Comparison of ENCODE assay signal across 8 cellular contexts in the genomic region with DNA sequence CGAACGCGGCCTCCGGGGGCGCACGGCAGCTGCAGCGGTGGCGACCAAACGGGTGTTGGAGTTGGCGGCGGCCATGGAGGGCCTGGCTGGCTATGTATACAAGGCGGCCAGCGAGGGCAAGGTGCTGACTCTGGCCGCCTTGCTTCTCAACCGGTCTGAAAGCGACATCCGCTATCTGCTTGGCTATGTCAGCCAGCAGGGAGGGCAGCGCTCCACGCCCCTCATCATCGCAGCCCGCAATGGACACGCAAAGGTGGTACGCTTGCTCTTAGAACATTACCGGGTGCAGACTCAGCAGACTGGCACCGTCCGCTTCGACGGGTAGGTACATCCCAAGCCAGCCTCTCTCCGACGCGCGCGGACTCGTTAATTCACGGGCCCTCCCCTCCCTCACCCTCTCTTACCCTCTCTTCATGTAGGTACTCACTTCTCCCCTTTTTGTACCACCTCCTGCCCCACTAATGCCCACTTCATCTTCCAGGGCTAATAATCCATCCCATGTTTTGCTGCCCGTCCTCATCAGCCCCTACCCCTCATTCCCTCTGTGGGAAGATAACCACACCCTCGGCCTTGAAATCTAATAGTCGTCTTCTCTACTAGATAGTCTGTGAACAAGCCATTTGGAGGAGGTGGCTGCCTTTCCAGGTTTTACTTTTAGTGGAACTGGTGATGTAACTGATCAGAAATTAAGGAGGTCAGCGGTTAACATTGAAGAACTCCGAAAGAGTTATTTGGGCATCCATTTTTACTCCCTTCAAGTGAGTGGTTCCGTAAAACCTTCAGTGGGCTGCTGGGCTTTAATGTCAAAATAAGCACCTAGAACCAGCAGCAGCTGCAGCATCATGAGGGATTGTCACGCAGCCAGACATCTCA. TPM values are rescaled to one million over a fixed set of nuclear protein-coding genes. Genes with fewer than 3 reads are reported as not detected.
A peak's percentile ranks its signal among the peaks of the same experiment; 100 is the strongest.
DNase-seq lines count a peak whose midpoint lies in the region; ATAC-seq and TF ChIP-seq lines count a peak whose summit lies in the region.

No MANE protein-coding gene starts in this region.

- H3K4me2 ChIP-seq in BLaER1 treated with 17β-estradiol and CSF1 and Interleukin-3, amounts not matched to agents 10 nM and 100 nM: peak overlapping the region; percentile 90 to 100 (median 94)

- H3K4me1 Mint-ChIP-seq in activated CD8-positive, alpha-beta T cell treated with anti-CD3 and anti-CD28 coated beads, Interleukin-2, amount 10 ng/mL, durations not matched to agents 7 days and 5 days (ENCODE audit: low read depth): peaks cover 41% of the 10 kb centered on the region

- H3K9ac ChIP-seq in BLaER1 treated with 17β-estradiol and CSF1 and Interleukin-3, amounts not matched to agents 10 nM and 100 nM: peak overlapping the region; percentile 94 to 99 (median 96)

- no peaks in the 10 kb centered on the region for H3K9me3 Mint-ChIP-seq in activated CD8-positive, alpha-beta T cell treated with anti-CD3 and anti-CD28 coated beads, Interleukin-2, amount 10 ng/mL, durations not matched to agents 7 days and 5 days (ENCODE audit: insufficient read depth)

- H3K4me3 ChIP-seq in BLaER1 treated with 17β-estradiol and CSF1 and Interleukin-3, amounts not matched to agents 10 nM and 100 nM: peak overlapping the region; percentile 78 to 97 (median 94)
- peak overlapping the region; percentile 70 to 91 for H3K4me3 ChIP-seq in foreskin fibroblast (ENCODE audit: low read depth in 1 of 2, low read length in 2 of 2)

- peak overlapping the region; percentile 96 to 99 (median 97) for H3K27ac ChIP-seq in BLaER1 treated with 17β-estradiol and CSF1 and Interleukin-3, amounts not matched to agents 10 nM and 100 nM

- H4K20me1 ChIP-seq in BLaER1 treated with 17β-estradiol and CSF1 and Interleukin-3, amounts not matched to agents 10 nM and 100 nM: peaks cover 40 to 54% (median 53%) of the 10 kb centered on the region in 11 experiments

- H3K9me3 ChIP-seq in BLaER1 treated with 17β-estradiol and CSF1 and Interleukin-3, amounts not matched to agents 10 nM and 100 nM (replicated peaks in 1 of 11): peaks cover 0 to 5% (median 0%) of the 10 kb centered on the region in 11 experiments; a peak in 2 of 22 replicates

- H3K4me3 Mint-ChIP-seq in activated CD8-positive, alpha-beta T cell treated with anti-CD3 and anti-CD28 coated beads, Interleukin-2, amount 10 ng/mL, durations not matched to agents 7 days and 5 days: peak overlapping the region; percentile 88

- TF ChIP-seq CTCF in foreskin fibroblast (IDR thresholded peaks at IDR 0.05; ENCODE audit: low read depth, low read length): peak; percentile 22

- peak overlapping the region; percentile 98 for H3K27ac Mint-ChIP-seq in activated CD8-positive, alpha-beta T cell treated with anti-CD3 and anti-CD28 coated beads, Interleukin-2, amount 10 ng/mL, durations not matched to agents 7 days and 5 days

- DNase-seq in NCI-H1092 treated with DMSO at 0.1 percent for 48 hours (lab: John Stamatoyannopoulos, UW): peak; percentile 46
- peak; percentile 81 for DNase-seq in activated CD8-positive, alpha-beta T cell treated with anti-CD3 and anti-CD28 coated beads, Interleukin-2, amount 10 ng/mL, durations not matched to agents 7 days and 5 days
- peak in 1 of 2 donors; percentile 37 for DNase-seq in foreskin fibroblast
- DNase-seq in posterior vena cava (ENCODE audit: low spot score): peak; percentile 91
- no peak for DNase-seq in activated effector memory CD4-positive, alpha-beta T cell treated with anti-CD3 and anti-CD28 coated beads, Interleukin-2, amount 50 U/mL, for 16 hours

- peaks cover 25% of the 10 kb centered on the region for H3K36me3 Mint-ChIP-seq in activated CD8-positive, alpha-beta T cell treated with anti-CD3 and anti-CD28 coated beads, Interleukin-2, amount 10 ng/mL, durations not matched to agents 7 days and 5 days (ENCODE audit: low read depth)

- no peaks in the 10 kb centered on the region for H3K27me3 ChIP-seq in BLaER1 treated with 17β-estradiol and CSF1 and Interleukin-3, amounts not matched to agents 10 nM and 100 nM

- peaks cover 41 to 65% (median 46%) of the 10 kb centered on the region in 10 experiments for H3K4me1 ChIP-seq in BLaER1 treated with 17β-estradiol and CSF1 and Interleukin-3, amounts not matched to agents 10 nM and 100 nM

- POLR2A ChIA-PET in activated CD8-positive, alpha-beta T cell treated with anti-CD3 and anti-CD28 coated beads, Interleukin-2, amount 10 ng/mL, durations not matched to agents 7 days and 5 days (lab: Charles Lee): interaction anchor here (1.2 to 3.1 kb wide), 11 partner anchors 10 to 101 kb away, joined by 4 to 32 read pairs (median 8); partner anchors contain the start of gene CLN6

- intact Hi-C loops in posterior vena cava (cut with DNase I): no loop called here

- ATAC-seq in GM19351 (IDR thresholded peaks at IDR 0.05; ENCODE audit: unreplicated experiment) (peak; percentile 7), HG03354 (IDR thresholded peaks at IDR 0.05; ENCODE audit: poor library complexity, severe bottlenecking, unreplicated experiment) (no peak)
- ATAC-seq in activated CD8-positive, alpha-beta T cell treated with anti-CD3 and anti-CD28 coated beads, Interleukin-2, amount 10 ng/mL, durations not matched to agents 7 days and 5 days: no peak

- no peaks in the 10 kb centered on the region for H3K27me3 Mint-ChIP-seq in activated CD8-positive, alpha-beta T cell treated with anti-CD3 and anti-CD28 coated beads, Interleukin-2, amount 10 ng/mL, durations not matched to agents 7 days and 5 days (ENCODE audit: low read depth)

- CTCF ChIA-PET in activated CD8-positive, alpha-beta T cell treated with anti-CD3 and anti-CD28 coated beads, Interleukin-2, amount 10 ng/mL, durations not matched to agents 7 days and 5 days (lab: Charles Lee): interaction anchor here (1.0 to 6.2 kb wide), 10 partner anchors 11 to 104 kb away, joined by 3 to 37 read pairs (median 8); no protein-coding TSS in a partner anchor

- H3K36me3 ChIP-seq in BLaER1 treated with 17β-estradiol and CSF1 and Interleukin-3, amounts not matched to agents 10 nM and 100 nM: peaks cover under 1 to 30% (median 9%) of the 10 kb centered on the region in 11 experiments; a peak in 16 of 22 replicates

RNA-seq across cellular contexts. Expression of gene FEM1B, which starts 1.0 kb away (rescaled TPM):
- total RNA-seq in activated CD8-positive, alpha-beta T cell treated with anti-CD3 and anti-CD28 coated beads, Interleukin-2, amount 10 ng/mL, durations not matched to agents 7 days and 5 days: 10 to 100 TPM; 45.1 to 50.7 TPM
- 100 to 1,000 TPM in 1 of 2 donors, 10 to 100 TPM in 1; 98.5 to 138 TPM for total RNA-seq in posterior vena cava

RNA-seq across cellular contexts. Expression of gene CLN6, which starts 49.1 kb away (rescaled TPM):
- 10 to 100 TPM; 64.5 to 69.7 TPM for total RNA-seq in activated CD8-positive, alpha-beta T cell treated with anti-CD3 and anti-CD28 coated beads, Interleukin-2, amount 10 ng/mL, durations not matched to agents 7 days and 5 days
- 10 to 100 TPM; 14.9 TPM for total RNA-seq in posterior vena cava

Comparison
In these comparisons a context has a peak if more than half of its experiments do, and no peak if none do; other contexts are left out.
1. RNA of gene CLN6, which starts 49.1 kb away (total RNA-seq): 64.5 to 69.7 TPM in activated CD8-positive, alpha-beta T cell treated with anti-CD3 and anti-CD28 coated beads, Interleukin-2, amount 10 ng/mL, durations not matched to agents 7 days and 5 days; 14.9 TPM in posterior vena cava; every median in the first group is over 4 times any median in the second.